ENCODE assay signal across 1 cellular context in genomic region chr3:129238945-129239705, GRCh38.
TF ChIP-seq lines count a peak whose summit lies in the region.

No MANE protein-coding gene starts in this region.

TF ChIP-seq in K562, 482 proteins besides CTCF, POLR2A, EP300 and RAD21 (continued from another document):
- TF ChIP-seq PRDM10 (IDR thresholded peaks at IDR 0.05; ENCODE audit: partially characterized antibody) = no peak
- peak; percentile 70; the same call in 1 of the 2 replicates for TF ChIP-seq HDAC2 (IDR thresholded peaks at IDR 0.05)
- peak; percentile 85 for TF ChIP-seq ADNP (tag; IDR thresholded peaks at IDR 0.05)
- no peak for TF ChIP-seq LARP7 (IDR thresholded peaks at IDR 0.05)
- TF ChIP-seq NCOA2 (IDR thresholded peaks at IDR 0.05; ENCODE audit: partially characterized antibody in 2 of 2) = no peak
- TF ChIP-seq, protein P1, sequence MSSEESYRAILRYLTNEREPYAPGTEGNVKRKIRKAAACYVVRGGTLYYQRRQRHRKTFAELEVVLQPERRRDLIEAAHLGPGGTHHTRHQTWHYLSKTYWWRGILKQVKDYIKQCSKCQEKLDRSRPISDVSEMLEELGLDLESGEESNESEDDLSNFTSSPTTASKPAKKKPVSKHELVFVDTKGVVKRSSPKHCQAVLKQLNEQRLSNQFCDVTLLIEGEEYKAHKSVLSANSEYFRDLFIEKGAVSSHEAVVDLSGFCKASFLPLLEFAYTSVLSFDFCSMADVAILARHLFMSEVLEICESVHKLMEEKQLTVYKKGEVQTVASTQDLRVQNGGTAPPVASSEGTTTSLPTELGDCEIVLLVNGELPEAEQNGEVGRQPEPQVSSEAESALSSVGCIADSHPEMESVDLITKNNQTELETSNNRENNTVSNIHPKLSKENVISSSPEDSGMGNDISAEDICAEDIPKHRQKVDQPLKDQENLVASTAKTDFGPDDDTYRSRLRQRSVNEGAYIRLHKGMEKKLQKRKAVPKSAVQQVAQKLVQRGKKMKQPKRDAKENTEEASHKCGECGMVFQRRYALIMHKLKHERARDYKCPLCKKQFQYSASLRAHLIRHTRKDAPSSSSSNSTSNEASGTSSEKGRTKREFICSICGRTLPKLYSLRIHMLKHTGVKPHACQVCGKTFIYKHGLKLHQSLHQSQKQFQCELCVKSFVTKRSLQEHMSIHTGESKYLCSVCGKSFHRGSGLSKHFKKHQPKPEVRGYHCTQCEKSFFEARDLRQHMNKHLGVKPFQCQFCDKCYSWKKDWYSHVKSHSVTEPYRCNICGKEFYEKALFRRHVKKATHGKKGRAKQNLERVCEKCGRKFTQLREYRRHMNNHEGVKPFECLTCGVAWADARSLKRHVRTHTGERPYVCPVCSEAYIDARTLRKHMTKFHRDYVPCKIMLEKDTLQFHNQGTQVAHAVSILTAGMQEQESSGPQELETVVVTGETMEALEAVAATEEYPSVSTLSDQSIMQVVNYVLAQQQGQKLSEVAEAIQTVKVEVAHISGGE (CRISPR knock-in tag; IDR thresholded peaks at IDR 0.05) = 0 out of 6 replicates have a peak, but pooled peaks of 1 of the 3 experiments have one; percentile 30
- TF ChIP-seq ARID1B (IDR thresholded peaks at IDR 0.05) = peak; percentile 61
- TF ChIP-seq SMARCE1 (IDR thresholded peaks at IDR 0.05) = peak; percentile 36; the same call in 1 of the 2 replicates
- no peak for TF ChIP-seq STAG1 (CRISPR knock-in tag; IDR thresholded peaks at IDR 0.05; ENCODE audit: borderline replicate concordance)
- peak; percentile 52; the same call in 1 of the 2 replicates for TF ChIP-seq ZNF589 (CRISPR knock-in tag; IDR thresholded peaks at IDR 0.05; ENCODE audit: low read depth)
- peak; percentile 47; the same call in 1 of the 2 replicates for TF ChIP-seq ZNF175 (CRISPR knock-in tag; IDR thresholded peaks at IDR 0.05; ENCODE audit: low read depth)
